In the genomic region with DNA sequence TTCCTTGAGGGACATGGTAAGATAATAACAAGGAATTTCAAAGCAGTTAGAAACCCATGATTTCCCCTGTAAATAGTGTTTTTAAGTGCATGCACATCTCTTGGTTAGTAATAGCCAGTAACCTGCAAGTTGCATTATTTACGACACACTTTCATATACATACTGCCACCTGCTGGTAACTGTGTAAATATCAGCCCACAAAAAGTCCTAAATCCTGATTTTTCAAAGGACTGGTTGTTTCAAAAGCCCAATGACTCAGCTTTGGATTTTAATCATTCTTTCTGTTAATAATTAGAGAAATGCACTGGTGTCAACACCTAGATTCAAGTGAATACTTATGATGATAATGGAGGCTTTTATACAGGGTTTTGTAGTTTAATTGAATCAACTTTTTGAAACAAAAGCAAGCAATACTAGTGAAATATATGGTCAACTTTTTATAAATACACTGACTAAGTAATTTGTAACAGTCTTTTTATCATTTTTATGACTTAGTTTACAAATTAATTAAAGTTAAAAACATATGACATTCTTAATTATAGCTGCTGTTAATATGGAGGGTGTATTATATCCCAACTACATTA, we compare ENCODE assay signal across 8 cellular contexts.
A peak's percentile ranks its signal among the peaks of the same experiment; 100 is the strongest.
DNase-seq lines count a peak whose midpoint lies in the region; ATAC-seq and TF ChIP-seq lines count a peak whose summit lies in the region.

No MANE protein-coding gene starts in this region.

- peak; percentile 3 for DNase-seq in DMS153 (lab: John Stamatoyannopoulos, UW)
- peak; percentile 6 for DNase-seq in NCI-H524 treated with DMSO at 0.1 percent for 48 hours (lab: John Stamatoyannopoulos, UW)
- no peak for DNase-seq in left lobe of liver (ENCODE audit: low spot score)
- DNase-seq in activated effector memory CD4-positive, alpha-beta T cell treated with anti-CD3 and anti-CD28 coated beads, Interleukin-2, amount 50 U/mL, for 16 hours = no peak
- DNase-seq in activated CD8-positive, alpha-beta memory T cell treated with anti-CD3 and anti-CD28 coated beads, Interleukin-2, amount 50 U/mL, for 48 hours = no peak

- no peak overlapping the region for H3K4me3 Mint-ChIP-seq in brain

- peaks cover 5% of the 10 kb centered on the region for H3K4me1 Mint-ChIP-seq in brain

- H3K27me3 Mint-ChIP-seq in brain = peaks cover 4% of the 10 kb centered on the region

- ATAC-seq in GM19351 (IDR thresholded peaks at IDR 0.05; ENCODE audit: unreplicated experiment) (peak; percentile 84), HG03378 (IDR thresholded peaks at IDR 0.05; ENCODE audit: unreplicated experiment) (peak; percentile 81), left lobe of liver (peak; percentile 93)

- H3K9me3 Mint-ChIP-seq in brain = no peaks in the 10 kb centered on the region

- TF ChIP-seq CTCF in brain (conservative IDR thresholded peaks at IDR 0.05) = peak; percentile 76 to 87

- no peaks in the 10 kb centered on the region for H3K36me3 Mint-ChIP-seq in brain

- peak overlapping the region in 2 of 5 experiments; percentile 21 to 35 for H3K27ac Mint-ChIP-seq in brain

Comparison
In these comparisons a context has a peak if more than half of its experiments do, and no peak if none do; other contexts are left out.
1. DNase-seq: peak in DMS153 (single experiment) and NCI-H524 treated with DMSO at 0.1 percent for 48 hours (single experiment); none in left lobe of liver (single experiment), activated effector memory CD4-positive, alpha-beta T cell treated with anti-CD3 and anti-CD28 coated beads, Interleukin-2, amount 50 U/mL, for 16 hours (single experiment) and activated CD8-positive, alpha-beta memory T cell treated with anti-CD3 and anti-CD28 coated beads, Interleukin-2, amount 50 U/mL, for 48 hours (single experiment).
2. Peak in every context shown above with its lines, with median percentiles within 50 percentile points of each other: ATAC-seq.